Comparison of ENCODE assay signal across 23 cellular contexts in the genomic region with DNA sequence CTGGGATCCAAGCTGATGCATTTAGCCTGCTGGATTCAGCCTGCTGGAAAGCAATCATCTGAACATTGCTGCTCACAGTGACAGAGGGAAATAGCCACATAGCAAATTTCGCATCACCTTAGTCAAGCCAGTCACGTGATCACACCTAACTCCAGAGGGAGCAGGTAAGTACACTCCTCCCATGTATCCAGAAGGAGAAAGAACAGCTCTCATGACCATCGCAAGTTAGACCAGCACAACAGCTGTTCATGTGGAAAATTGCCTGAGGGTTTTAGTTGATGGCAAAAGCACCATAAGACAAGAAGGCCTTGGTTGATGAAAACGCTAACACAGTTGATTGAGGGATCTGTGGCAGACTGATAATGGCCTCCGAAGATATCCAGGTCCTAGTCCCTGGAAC. TPM values are rescaled to one million over a fixed set of nuclear protein-coding genes. Genes with fewer than 3 reads are reported as not detected.
"Had no signal": no experiment of that assay in that cellular context is flagged by ENCODE, and none has a peak within 500 bp of the region (broad histone marks: within the 10 kb centered on the region; RNA-seq: fewer than 3 reads in every experiment).

No MANE protein-coding gene starts in this region.

- H3K9me3 ChIP-seq: esophagus squamous epithelium, ovary, psoas muscle, stomach, upper lobe of left lung had no signal

- H3K4me1 ChIP-seq: esophagus squamous epithelium, psoas muscle, stomach, upper lobe of left lung had no signal

- ATAC-seq: activated CD8-positive, alpha-beta memory T cell treated with anti-CD3 and anti-CD28 coated beads, Interleukin-2, amount 10 ng/mL, durations not matched to agents 7 days and 5 days; left lobe of liver; psoas muscle; sciatic nerve; stimulated activated effector memory CD8-positive, alpha-beta T cell treated with anti-CD3 and anti-CD28 coated beads, Interleukin-12 subunit alpha, Interleukin-12 subunit beta, amount 100 ng/mL, for 72 hours; T-cell had no signal

- FAIRE-seq: endothelial cell of umbilical vein, kidney had no signal

- H3K27ac ChIP-seq: cardiac muscle cell, esophagus squamous epithelium, ovary, psoas muscle, stomach, upper lobe of left lung had no signal

- H3K4me3 ChIP-seq: cardiac muscle cell, esophagus squamous epithelium, lung, ovary, psoas muscle, smooth muscle cell, stomach, upper lobe of left lung had no signal

- H3K36me3 ChIP-seq: cardiac muscle cell, esophagus squamous epithelium, ovary, stomach, upper lobe of left lung had no signal

- H3K27me3 ChIP-seq: cardiac muscle cell, esophagus squamous epithelium, ovary, stomach, upper lobe of left lung had no signal

- H3K4me2 ChIP-seq: smooth muscle cell had no signal

- DNase-seq: activated B cell treated with CpG ODN at 0.5 μM for 24 hours; activated CD4-positive, alpha-beta memory T cell treated with anti-CD3 and anti-CD28 coated beads, Interleukin-2, amount 10 ng/mL, durations not matched to agents 7 days and 5 days; activated CD4-positive, alpha-beta T cell treated with anti-CD3 and anti-CD28 coated beads for 48 hours; activated CD8-positive, alpha-beta memory T cell treated with anti-CD3 and anti-CD28 coated beads, Interleukin-2, amount 10 ng/mL, durations not matched to agents 7 days and 5 days; activated naive CD8-positive, alpha-beta T cell treated with anti-CD3 and anti-CD28 coated beads for 36 hours; amniotic stem cell; effector CD8-positive, alpha-beta T cell; esophagus squamous epithelium; naive B cell; ovary; psoas muscle; stimulated activated CD4-positive, alpha-beta T cell treated with anti-CD3 and anti-CD28 coated beads, Interleukin-4, amount 100 ng/mL, for 24 hours; stomach; T-cell; upper lobe of left lung had no signal

RNA-seq across cellular contexts. Expression of a gene that starts 34.2 kb away (rescaled TPM):
- total RNA-seq: activated CD8-positive, alpha-beta memory T cell treated with anti-CD3 and anti-CD28 coated beads, Interleukin-2, amount 10 ng/mL, durations not matched to agents 7 days and 5 days had no signal
